In genomic region chr19:10720607-10721125, GRCh38 we compare ENCODE assay signal across 21 cellular contexts. TPM values are rescaled to one million over a fixed set of nuclear protein-coding genes. Genes with fewer than 3 reads are reported as not detected.
DNase-seq lines count a peak whose midpoint lies in the region; ATAC-seq and TF ChIP-seq lines count a peak whose summit lies in the region.
"Had no signal": no experiment of that assay in that cellular context is flagged by ENCODE, and none has a peak within 500 bp of the region (broad histone marks: within the 10 kb centered on the region; RNA-seq: fewer than 3 reads in every experiment).

No MANE protein-coding gene starts in this region.

- H3K27ac ChIP-seq in HEK293 (ENCODE audit: extremely low read depth, low read depth, low read length): no peak overlapping the region
- no peak overlapping the region for H3K27ac ChIP-seq in smooth muscle cell (ENCODE audit: low read depth)
- H3K27ac ChIP-seq: brain microvascular endothelial cell, epithelial cell of prostate had no signal

- H3K27me3 ChIP-seq in smooth muscle cell (ENCODE audit: low read depth): no peaks in the 10 kb centered on the region
- H3K27me3 ChIP-seq: brain microvascular endothelial cell, gastrocnemius medialis had no signal

- peaks cover 77% of the 10 kb centered on the region for H3K79me2 ChIP-seq in smooth muscle cell (ENCODE audit: low read depth)

- H3K4me3 ChIP-seq in HEK293 (ENCODE audit: low read depth, low read length) (no peak overlapping the region), smooth muscle cell (no peak overlapping the region)

- peaks cover 22% of the 10 kb centered on the region for H3K36me3 Mint-ChIP-seq in activated naive CD4-positive, alpha-beta T cell treated with anti-CD3 and anti-CD28 coated beads, Interleukin-2, amount 10 ng/mL, durations not matched to agents 7 days and 5 days
- no peaks in the 10 kb centered on the region for H3K36me3 Mint-ChIP-seq in glutamatergic neuron (ENCODE audit: unreplicated experiment)

- no peak overlapping the region for H2AFZ ChIP-seq in smooth muscle cell (ENCODE audit: low read depth)

- no peaks in the 10 kb centered on the region for H3F3A ChIP-seq in smooth muscle cell (ENCODE audit: low read depth)

- no peaks in the 10 kb centered on the region for H3K9me3 Mint-ChIP-seq in activated naive CD4-positive, alpha-beta T cell treated with anti-CD3 and anti-CD28 coated beads, Interleukin-2, amount 10 ng/mL, durations not matched to agents 7 days and 5 days
- H3K9me3 Mint-ChIP-seq in glutamatergic neuron (ENCODE audit: unreplicated experiment): peaks cover 16% of the 10 kb centered on the region
- H3K9me3 Mint-ChIP-seq: activated B cell treated with CpG ODN at 0.5 μM for 24 hours; activated naive CD4-positive, alpha-beta T cell treated with anti-CD3 and anti-CD28 coated beads, Interleukin-2, amount 50 U/mL, for 72 hours; IgD-negative memory B cell; T-helper 1 cell treated with Interleukin-12 subunit alpha and Interleukin-12 subunit beta and Interleukin-4 antibody, amounts not matched to agents 30 μg/mL and 1 μg/mL, for 36 hours had no signal

- DNase-seq in activated naive CD4-positive, alpha-beta T cell treated with anti-CD3 and anti-CD28 coated beads, Interleukin-2, amount 10 ng/mL, durations not matched to agents 7 days and 5 days: no peak
- DNase-seq in activated naive CD4-positive, alpha-beta T cell treated with Interleukin-2 at 50 U/mL for 16 hours: no peak
- DNase-seq in glutamatergic neuron: no peak
- no peak for DNase-seq in smooth muscle cell (lab: John Stamatoyannopoulos, UW; ENCODE audit: unreplicated experiment)
- no peak for DNase-seq in LoVo (ENCODE audit: low spot score)
- no peak for DNase-seq in NCI-H2227 treated with DMSO at 0.1 percent for 48 hours (lab: John Stamatoyannopoulos, UW)
- DNase-seq: activated B cell treated with CpG ODN at 0.5 μM for 24 hours, brain microvascular endothelial cell, dermis blood vessel endothelial cell, gastrocnemius medialis, GDM1, NCI-H2081, NCI-H524, retina, SHP77 had no signal

- H3K4me1 ChIP-seq in HEK293 (ENCODE audit: control insufficient read depth, insufficient read depth, low read length) (no peaks in the 10 kb centered on the region), smooth muscle cell (ENCODE audit: low read depth) (peaks cover 4% of the 10 kb centered on the region)

- peak overlapping the region; percentile 17 for H3K4me2 ChIP-seq in smooth muscle cell

- H3K4me3 Mint-ChIP-seq in activated naive CD4-positive, alpha-beta T cell treated with anti-CD3 and anti-CD28 coated beads, Interleukin-2, amount 10 ng/mL, durations not matched to agents 7 days and 5 days: peak overlapping the region; percentile 23
- H3K4me3 Mint-ChIP-seq in glutamatergic neuron (ENCODE audit: unreplicated experiment): peak overlapping the region; percentile 99

- no peak for ATAC-seq in GM21515 (IDR thresholded peaks at IDR 0.05; ENCODE audit: unreplicated experiment)
- ATAC-seq: activated naive CD4-positive, alpha-beta T cell treated with anti-CD3 and anti-CD28 coated beads, Interleukin-2, amount 50 U/mL, for 72 hours; gastrocnemius medialis had no signal

- WGBS in smooth muscle cell (ENCODE audit: low lambda C conversion rate): 99% methylated on average over 6 of the region's 6 CpGs

- no peaks in the 10 kb centered on the region for H3K27me3 Mint-ChIP-seq in activated naive CD4-positive, alpha-beta T cell treated with anti-CD3 and anti-CD28 coated beads, Interleukin-2, amount 10 ng/mL, durations not matched to agents 7 days and 5 days
- peaks cover 12% of the 10 kb centered on the region for H3K27me3 Mint-ChIP-seq in glutamatergic neuron (ENCODE audit: unreplicated experiment)
- H3K27me3 Mint-ChIP-seq: activated B cell treated with CpG ODN at 0.5 μM for 24 hours, IgD-negative memory B cell had no signal

- H3K9ac ChIP-seq in smooth muscle cell (ENCODE audit: low read depth): no peak overlapping the region

- H3K9me3 ChIP-seq in HEK293 (ENCODE audit: control insufficient read depth, insufficient read depth, low read depth, low read length): no peaks in the 10 kb centered on the region
- no peaks in the 10 kb centered on the region for H3K9me3 ChIP-seq in smooth muscle cell (replicated peaks; ENCODE audit: low read depth)
- H3K9me3 ChIP-seq: gastrocnemius medialis had no signal

- peaks cover 77% of the 10 kb centered on the region for H4K20me1 ChIP-seq in smooth muscle cell (ENCODE audit: low read depth)

- TF ChIP-seq CTCF in HEK293 (tag by site-specific recombination; IDR thresholded peaks at IDR 0.05) (no peak), glutamatergic neuron (IDR thresholded peaks at IDR 0.05; ENCODE audit: partially characterized antibody, unreplicated experiment) (no peak), smooth muscle cell (IDR thresholded peaks at IDR 0.05; ENCODE audit: borderline replicate concordance, insufficient read depth, poor library complexity, severe bottlenecking) (no peak)

- POLR2A ChIA-PET in HEK293 (lab: Yijun Ruan, JAX): interaction anchor here (1.6 kb wide), 1 partner anchor 144 kb away, joined by 5 read pairs; no protein-coding TSS in a partner anchor

- CTCF ChIA-PET in activated naive CD4-positive, alpha-beta T cell treated with anti-CD3 and anti-CD28 coated beads, Interleukin-2, amount 10 ng/mL, durations not matched to agents 7 days and 5 days (lab: Charles Lee): interaction anchor here (0.8 to 8.9 kb wide), 3 partner anchors 11 to 144 kb away, joined by 4 to 142 read pairs (median 4); no protein-coding TSS in a partner anchor
- CTCF ChIA-PET in HEK293 (lab: Yijun Ruan, JAX): interaction anchor here (1.3 to 2.2 kb wide), 2 partner anchors 21 to 144 kb away, joined by 6 to 10 read pairs; no protein-coding TSS in a partner anchor

- peaks cover 51% of the 10 kb centered on the region for H3K4me1 Mint-ChIP-seq in activated naive CD4-positive, alpha-beta T cell treated with anti-CD3 and anti-CD28 coated beads, Interleukin-2, amount 10 ng/mL, durations not matched to agents 7 days and 5 days
- peaks cover 9% of the 10 kb centered on the region for H3K4me1 Mint-ChIP-seq in glutamatergic neuron (ENCODE audit: low read depth, unreplicated experiment)

- H3K36me3 ChIP-seq in HEK293 (ENCODE audit: control insufficient read depth in 2 of 2, insufficient read depth in 1 of 2, low read length in 2 of 2) (peaks cover 0 to 19% of the 10 kb centered on the region in 2 experiments; a peak in 2 of 3 replicates), smooth muscle cell (ENCODE audit: low read depth) (no peaks in the 10 kb centered on the region)
- H3K36me3 ChIP-seq: brain microvascular endothelial cell, gastrocnemius medialis had no signal

- no peak overlapping the region for H3K27ac Mint-ChIP-seq in activated naive CD4-positive, alpha-beta T cell treated with anti-CD3 and anti-CD28 coated beads, Interleukin-2, amount 10 ng/mL, durations not matched to agents 7 days and 5 days
- H3K27ac Mint-ChIP-seq in glutamatergic neuron (ENCODE audit: unreplicated experiment): no peak overlapping the region
- H3K27ac Mint-ChIP-seq: activated B cell treated with CpG ODN at 0.5 μM for 24 hours; T-helper 1 cell treated with Interleukin-12 subunit alpha and Interleukin-12 subunit beta and Interleukin-4 antibody, amounts not matched to agents 30 μg/mL and 1 μg/mL, for 36 hours had no signal

TF ChIP-seq in HEK293, 187 proteins besides CTCF, POLR2A, EP300 and RAD21:
- TF ChIP-seq ZNF704 (tag by site-specific recombination; IDR thresholded peaks at IDR 0.05) (no peak), ZSCAN30 (tag by site-specific recombination; IDR thresholded peaks at IDR 0.05) (0 out of 2 replicates have a peak, but pooled peaks have one; percentile 44), ZSCAN18 (tag by site-specific recombination; IDR thresholded peaks at IDR 0.05) (no peak), ZNF394 (tag by site-specific recombination; IDR thresholded peaks at IDR 0.05; ENCODE audit: borderline replicate concordance) (no peak)

RNA-seq across cellular contexts. Expression of gene DNM2, which starts 2.8 kb away (rescaled TPM):
- total RNA-seq in glutamatergic neuron (ENCODE audit: unreplicated experiment) (227 TPM), smooth muscle cell (46.4 and 65.1 TPM in 2 replicates)
- 93.2 and 111 TPM in 2 replicates for polyA plus RNA-seq in smooth muscle cell

RNA-seq across cellular contexts. Expression of gene QTRT1, which starts 19.4 kb away (rescaled TPM):
- total RNA-seq in glutamatergic neuron (ENCODE audit: unreplicated experiment) (35.1 TPM), smooth muscle cell (13.3 and 16.0 TPM in 2 replicates)
- 42.3 and 49.4 TPM in 2 replicates for polyA plus RNA-seq in smooth muscle cell
